10 cellular contexts compared by ENCODE assay signal in genomic region chr2:205025580-205026240, GRCh38.
DNase-seq lines count a peak whose midpoint lies in the region; ATAC-seq and TF ChIP-seq lines count a peak whose summit lies in the region.
"Had no signal": no experiment of that assay in that cellular context is flagged by ENCODE, and none has a peak within 500 bp of the region (broad histone marks: within the 10 kb centered on the region; RNA-seq: fewer than 3 reads in every experiment).

No MANE protein-coding gene starts in this region.

- peak overlapping the region; percentile 51 for H3K27ac ChIP-seq in fibroblast of lung (ENCODE audit: insufficient read depth, low read length)
- H3K27ac ChIP-seq: cardiac muscle cell had no signal

- peaks cover 14% of the 10 kb centered on the region for H3K9me3 Mint-ChIP-seq in T-helper 2 cell treated with Interferon-gamma antibody and Interleukin-4, amounts not matched to agents 5 μg/mL and 100 μg/mL, for 36 hours

- peak; percentile 27 for ATAC-seq in sciatic nerve
- no peak for ATAC-seq in GM18498 (IDR thresholded peaks at IDR 0.05; ENCODE audit: unreplicated experiment)

- no peak overlapping the region for H2AFZ ChIP-seq in fibroblast of lung (ENCODE audit: low read length)

- no peaks in the 10 kb centered on the region for H3K79me2 ChIP-seq in fibroblast of lung (ENCODE audit: control insufficient read depth, insufficient read depth, low read length)

- no peaks in the 10 kb centered on the region for H3K27me3 ChIP-seq in fibroblast of lung (ENCODE audit: control insufficient read depth, insufficient read depth, low read length)
- H3K27me3 ChIP-seq: cardiac muscle cell had no signal

- H3K4me3 ChIP-seq in fibroblast of lung (replicated peaks in 1 of 4; ENCODE audit: control extremely low read depth in 1 of 4, insufficient read depth in 1 of 4, low read depth in 3 of 4, low read length in 4 of 4) = peak overlapping the region in 2 of 4 experiments; percentile 15 to 37
- H3K4me3 ChIP-seq: cardiac muscle cell had no signal

- intact Hi-C loops in sciatic nerve (cut with DNase I) = no loop called here

- H3K9me3 ChIP-seq in fibroblast of lung (ENCODE audit: control insufficient read depth, insufficient read depth, low read depth, low read length) = no peaks in the 10 kb centered on the region
- H3K9me3 ChIP-seq: thoracic aorta had no signal

- H3K9ac ChIP-seq in fibroblast of lung (ENCODE audit: insufficient read depth, low read length) = no peak overlapping the region

- peaks cover 8% of the 10 kb centered on the region for H3K4me1 ChIP-seq in fibroblast of lung (ENCODE audit: control insufficient read depth, extremely low read depth, insufficient read depth, low read length)

- H3K4me2 ChIP-seq in fibroblast of lung (ENCODE audit: extremely low read depth, insufficient read depth, low read length) = peak overlapping the region; percentile 44

- no peak for TF ChIP-seq CTCF in fibroblast of lung (conservative IDR thresholded peaks at IDR 0.05 in 1 of 2, IDR thresholded peaks at IDR 0.05 in 1 of 2; ENCODE audit: low read depth in 1 of 2, low read length in 2 of 2)

- H3K27ac Mint-ChIP-seq in T-helper 2 cell treated with Interferon-gamma antibody and Interleukin-4, amounts not matched to agents 5 μg/mL and 100 μg/mL, for 36 hours = peak overlapping the region; percentile 64

- peaks cover 8% of the 10 kb centered on the region for H3K36me3 Mint-ChIP-seq in T-helper 2 cell treated with Interferon-gamma antibody and Interleukin-4, amounts not matched to agents 5 μg/mL and 100 μg/mL, for 36 hours (ENCODE audit: low read depth)

- no peaks in the 10 kb centered on the region for H4K20me1 ChIP-seq in fibroblast of lung (ENCODE audit: control insufficient read depth, extremely low read depth, insufficient read depth, low read length)

- peak overlapping the region; percentile 56 for H3K4me3 Mint-ChIP-seq in T-helper 2 cell treated with Interferon-gamma antibody and Interleukin-4, amounts not matched to agents 5 μg/mL and 100 μg/mL, for 36 hours

- H3K4me1 Mint-ChIP-seq in T-helper 2 cell treated with Interferon-gamma antibody and Interleukin-4, amounts not matched to agents 5 μg/mL and 100 μg/mL, for 36 hours (ENCODE audit: low read depth) = peaks cover 38% of the 10 kb centered on the region

- H3K27me3 Mint-ChIP-seq in T-helper 2 cell treated with Interferon-gamma antibody and Interleukin-4, amounts not matched to agents 5 μg/mL and 100 μg/mL, for 36 hours (ENCODE audit: low read depth) = no peaks in the 10 kb centered on the region

- no peaks in the 10 kb centered on the region for H3K36me3 ChIP-seq in fibroblast of lung (ENCODE audit: control insufficient read depth, insufficient read depth, low read length)
- H3K36me3 ChIP-seq: cardiac muscle cell, thoracic aorta had no signal

- DNase-seq in Daoy (ENCODE audit: low read depth) = peak; percentile 11
- no peak for DNase-seq in T-helper 2 cell treated with Interferon-gamma antibody and Interleukin-4, amounts not matched to agents 5 μg/mL and 100 μg/mL, for 36 hours (ENCODE audit: low spot score)
- no peak for DNase-seq in fibroblast of lung (ENCODE audit: low read depth in 2 of 2)
- DNase-seq in sciatic nerve (ENCODE audit: low spot score) = no peak
- no peak for DNase-seq in NCI-H748 treated with DMSO at 0.1 percent for 48 hours (lab: John Stamatoyannopoulos, UW)
- DNase-seq in Kasumi-1 (lab: John Stamatoyannopoulos, UW) = no peak
- DNase-seq in kidney tubule cell (ENCODE audit: low spot score) = no peak
